In the genomic region with DNA sequence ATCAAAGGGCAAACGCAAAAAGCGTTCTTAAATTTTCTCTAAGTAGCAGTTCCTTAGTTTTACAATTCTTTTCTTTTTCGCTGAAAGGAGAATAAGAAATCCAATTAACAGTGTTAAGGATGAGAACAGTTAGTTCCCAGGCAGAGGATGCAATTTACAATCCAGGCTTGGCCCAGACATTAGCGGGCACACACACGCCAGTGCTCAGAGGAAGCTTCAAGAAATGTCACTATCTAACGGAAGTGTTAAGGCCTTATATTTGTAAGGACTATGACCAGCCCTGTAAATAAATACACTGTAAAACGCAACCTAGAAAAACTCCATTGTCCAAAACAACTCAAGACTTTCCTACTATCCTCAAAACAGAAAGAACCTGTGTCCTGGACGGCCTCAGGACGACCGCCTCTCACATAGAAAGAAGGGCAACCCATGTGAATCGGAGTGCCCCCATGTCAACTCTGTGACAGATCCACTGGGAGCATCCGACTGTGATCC, we compare ENCODE assay signal across 8 cellular contexts. TPM values are rescaled to one million over a fixed set of nuclear protein-coding genes. Genes with fewer than 3 reads are reported as not detected.
DNase-seq lines count a peak whose midpoint lies in the region; ATAC-seq lines count a peak whose summit lies in the region.

No MANE protein-coding gene starts in this region.

- no peak overlapping the region for H3K27ac ChIP-seq in iPS-20b (ENCODE audit: low read length)

- H3K36me3 Mint-ChIP-seq in activated T-helper 2 cell treated with anti-CD3 and anti-CD28 coated beads, Interferon-gamma antibody, Interleukin-2, Interleukin-4, amounts not matched to agents 10 μg/mL and 5 μg/mL and 100 μg/mL, durations not matched to agents 14 hours and 24 hours and 36 hours (ENCODE audit: low read depth): peaks cover 8% of the 10 kb centered on the region
- H3K36me3 Mint-ChIP-seq in stimulated activated effector memory CD8-positive, alpha-beta T cell treated with anti-CD3 and anti-CD28 coated beads, Interleukin-12 subunit alpha, Interleukin-12 subunit beta, amount 100 ng/mL, for 72 hours: peaks cover 14% of the 10 kb centered on the region

- H3K9me3 Mint-ChIP-seq in activated T-helper 2 cell treated with anti-CD3 and anti-CD28 coated beads, Interferon-gamma antibody, Interleukin-2, Interleukin-4, amounts not matched to agents 10 μg/mL and 5 μg/mL and 100 μg/mL, durations not matched to agents 14 hours and 24 hours and 36 hours: no peaks in the 10 kb centered on the region
- H3K9me3 Mint-ChIP-seq in stimulated activated effector memory CD8-positive, alpha-beta T cell treated with anti-CD3 and anti-CD28 coated beads, Interleukin-12 subunit alpha, Interleukin-12 subunit beta, amount 100 ng/mL, for 72 hours: no peaks in the 10 kb centered on the region

- H3K36me3 ChIP-seq in H7 (replicated peaks; ENCODE audit: control insufficient read depth, insufficient read depth, low read length) (no peaks in the 10 kb centered on the region), iPS-20b (ENCODE audit: insufficient read depth, low read depth, low read length) (no peaks in the 10 kb centered on the region)

- peak overlapping the region; percentile 85 for H3K27ac Mint-ChIP-seq in activated T-helper 2 cell treated with anti-CD3 and anti-CD28 coated beads, Interferon-gamma antibody, Interleukin-2, Interleukin-4, amounts not matched to agents 10 μg/mL and 5 μg/mL and 100 μg/mL, durations not matched to agents 14 hours and 24 hours and 36 hours
- H3K27ac Mint-ChIP-seq in stimulated activated effector memory CD8-positive, alpha-beta T cell treated with anti-CD3 and anti-CD28 coated beads, Interleukin-12 subunit alpha, Interleukin-12 subunit beta, amount 100 ng/mL, for 72 hours: peak overlapping the region; percentile 95

- DNase-seq in AG08395 (ENCODE audit: low spot score) (peak; percentile 43), H7 (no peak)
- no peak for DNase-seq in activated T-helper 2 cell treated with anti-CD3 and anti-CD28 coated beads, Interferon-gamma antibody, Interleukin-2, Interleukin-4, amounts not matched to agents 10 μg/mL and 5 μg/mL and 100 μg/mL, durations not matched to agents 14 hours and 24 hours and 36 hours (ENCODE audit: low spot score)
- DNase-seq in stimulated activated effector memory CD8-positive, alpha-beta T cell treated with anti-CD3 and anti-CD28 coated beads, Interleukin-12 subunit alpha, Interleukin-12 subunit beta, amount 100 ng/mL, for 72 hours (ENCODE audit: low spot score in 2 of 2): no peak

- H3K4me1 Mint-ChIP-seq in activated T-helper 2 cell treated with anti-CD3 and anti-CD28 coated beads, Interferon-gamma antibody, Interleukin-2, Interleukin-4, amounts not matched to agents 10 μg/mL and 5 μg/mL and 100 μg/mL, durations not matched to agents 14 hours and 24 hours and 36 hours (ENCODE audit: low read depth): peaks cover 33% of the 10 kb centered on the region
- peaks cover 27% of the 10 kb centered on the region for H3K4me1 Mint-ChIP-seq in stimulated activated effector memory CD8-positive, alpha-beta T cell treated with anti-CD3 and anti-CD28 coated beads, Interleukin-12 subunit alpha, Interleukin-12 subunit beta, amount 100 ng/mL, for 72 hours

- no peaks in the 10 kb centered on the region for H3K27me3 Mint-ChIP-seq in activated T-helper 2 cell treated with anti-CD3 and anti-CD28 coated beads, Interferon-gamma antibody, Interleukin-2, Interleukin-4, amounts not matched to agents 10 μg/mL and 5 μg/mL and 100 μg/mL, durations not matched to agents 14 hours and 24 hours and 36 hours (ENCODE audit: low read depth)

- no peaks in the 10 kb centered on the region for H3K9me3 ChIP-seq in iPS-20b (ENCODE audit: insufficient read depth, low read depth, low read length)

- H3K27me3 ChIP-seq in H7 (ENCODE audit: control insufficient read depth, insufficient read depth, low read length): no peaks in the 10 kb centered on the region
- no peaks in the 10 kb centered on the region for H3K27me3 ChIP-seq in iPS-20b (ENCODE audit: insufficient read depth, low read length)

- H3K4me3 Mint-ChIP-seq in activated T-helper 2 cell treated with anti-CD3 and anti-CD28 coated beads, Interferon-gamma antibody, Interleukin-2, Interleukin-4, amounts not matched to agents 10 μg/mL and 5 μg/mL and 100 μg/mL, durations not matched to agents 14 hours and 24 hours and 36 hours (ENCODE audit: low read depth): peak overlapping the region; percentile 94
- H3K4me3 Mint-ChIP-seq in stimulated activated effector memory CD8-positive, alpha-beta T cell treated with anti-CD3 and anti-CD28 coated beads, Interleukin-12 subunit alpha, Interleukin-12 subunit beta, amount 100 ng/mL, for 72 hours: peak overlapping the region; percentile 97

- intact Hi-C loops in activated T-helper 2 cell treated with anti-CD3 and anti-CD28 coated beads, Interferon-gamma antibody, Interleukin-2, Interleukin-4, amounts not matched to agents 10 μg/mL and 5 μg/mL and 100 μg/mL, durations not matched to agents 14 hours and 24 hours and 36 hours (cut with micrococcal nuclease): loop anchor here (5.0 kb wide), 3 partner anchors 101 to 754 kb away; partner anchors contain the start of genes FAM43A, PPP1R2 and TNK2

- ATAC-seq in stimulated activated effector memory CD8-positive, alpha-beta T cell treated with anti-CD3 and anti-CD28 coated beads, Interleukin-12 subunit alpha, Interleukin-12 subunit beta, amount 100 ng/mL, for 72 hours: no peak
- ATAC-seq in GM21723 (IDR thresholded peaks at IDR 0.05; ENCODE audit: unreplicated experiment) (no peak), HG02623 (IDR thresholded peaks at IDR 0.05; ENCODE audit: unreplicated experiment) (no peak), GM21737 (IDR thresholded peaks at IDR 0.05; ENCODE audit: unreplicated experiment) (no peak)

- H3K9ac ChIP-seq in iPS-20b (ENCODE audit: low read depth, low read length): peak overlapping the region; percentile 81; the same call in 1 of the 2 replicates

- H3K4me3 ChIP-seq in H7 (ENCODE audit: insufficient read depth, low read depth, low read length): peak overlapping the region; percentile 72
- H3K4me3 ChIP-seq in iPS-20b (ENCODE audit: low read length): peak overlapping the region; percentile 79

- peaks cover 22% of the 10 kb centered on the region for H3K4me1 ChIP-seq in iPS-20b (ENCODE audit: insufficient read depth, low read length)

RNA-seq across cellular contexts. Expression of gene ACAP2, which starts 1.3 kb away (rescaled TPM):
- total RNA-seq in H7 (2014; rRNA removed; shearing (Covaris generic)): 27.5 and 45.9 TPM in 2 replicates
- total RNA-seq in activated T-helper 2 cell treated with anti-CD3 and anti-CD28 coated beads, Interferon-gamma antibody, Interleukin-2, Interleukin-4, amounts not matched to agents 10 μg/mL and 5 μg/mL and 100 μg/mL, durations not matched to agents 14 hours and 24 hours and 36 hours: 49.8 and 51.5 TPM in 2 replicates
